2 cellular contexts compared by ENCODE assay signal in the genomic region with DNA sequence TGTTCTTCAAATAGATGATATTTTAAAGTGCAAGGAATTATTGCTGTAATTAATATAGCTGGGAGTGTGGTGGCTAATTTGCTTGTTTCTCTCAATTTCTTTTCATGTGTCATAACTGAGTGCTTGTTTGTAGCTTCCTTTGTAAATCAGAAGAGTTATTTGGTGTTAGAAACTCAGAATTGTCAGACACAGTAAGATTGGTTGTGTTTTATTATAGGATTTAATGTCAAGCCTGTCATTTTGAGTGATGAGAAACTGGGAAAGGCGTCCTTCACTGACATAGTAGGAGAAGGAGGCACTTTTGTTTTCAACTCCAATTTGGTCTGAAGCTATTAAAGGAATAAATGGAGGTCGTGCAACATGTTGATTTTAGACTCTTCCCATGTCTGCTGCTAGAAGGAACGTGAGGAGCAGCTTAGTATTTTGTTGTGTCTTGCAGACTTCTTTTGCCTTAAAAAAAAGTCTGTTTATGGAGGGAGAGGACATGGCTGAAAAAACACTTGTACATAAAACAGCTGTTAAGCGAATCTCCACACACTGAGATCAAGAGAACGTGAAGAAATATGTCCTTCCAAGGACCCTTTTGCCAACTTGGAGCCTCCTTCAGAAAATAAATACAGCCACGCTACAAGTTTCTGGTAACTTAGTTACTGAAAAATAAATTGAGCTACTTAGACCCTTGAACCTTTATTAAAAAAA.
A peak's percentile ranks its signal among the peaks of the same experiment; 100 is the strongest.
TF ChIP-seq lines count a peak whose summit lies in the region.

No MANE protein-coding gene starts in this region.

TF ChIP-seq in liver, 16 proteins besides CTCF, POLR2A, EP300 and RAD21:
- peak; percentile 30 for TF ChIP-seq NR2F2 (IDR thresholded peaks at IDR 0.05)
- no peak for TF ChIP-seq YY1 (IDR thresholded peaks at IDR 0.05)

TF ChIP-seq in HepG2, 621 proteins besides CTCF, POLR2A, EP300 and RAD21:
- TF ChIP-seq DNMT1 (CRISPR knock-in tag; IDR thresholded peaks at IDR 0.05) = no peak
- TF ChIP-seq, protein P1, sequence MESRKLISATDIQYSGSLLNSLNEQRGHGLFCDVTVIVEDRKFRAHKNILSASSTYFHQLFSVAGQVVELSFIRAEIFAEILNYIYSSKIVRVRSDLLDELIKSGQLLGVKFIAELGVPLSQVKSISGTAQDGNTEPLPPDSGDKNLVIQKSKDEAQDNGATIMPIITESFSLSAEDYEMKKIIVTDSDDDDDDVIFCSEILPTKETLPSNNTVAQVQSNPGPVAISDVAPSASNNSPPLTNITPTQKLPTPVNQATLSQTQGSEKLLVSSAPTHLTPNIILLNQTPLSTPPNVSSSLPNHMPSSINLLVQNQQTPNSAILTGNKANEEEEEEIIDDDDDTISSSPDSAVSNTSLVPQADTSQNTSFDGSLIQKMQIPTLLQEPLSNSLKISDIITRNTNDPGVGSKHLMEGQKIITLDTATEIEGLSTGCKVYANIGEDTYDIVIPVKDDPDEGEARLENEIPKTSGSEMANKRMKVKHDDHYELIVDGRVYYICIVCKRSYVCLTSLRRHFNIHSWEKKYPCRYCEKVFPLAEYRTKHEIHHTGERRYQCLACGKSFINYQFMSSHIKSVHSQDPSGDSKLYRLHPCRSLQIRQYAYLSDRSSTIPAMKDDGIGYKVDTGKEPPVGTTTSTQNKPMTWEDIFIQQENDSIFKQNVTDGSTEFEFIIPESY (CRISPR knock-in tag; IDR thresholded peaks at IDR 0.05) = no peak
- TF ChIP-seq, protein P2, sequence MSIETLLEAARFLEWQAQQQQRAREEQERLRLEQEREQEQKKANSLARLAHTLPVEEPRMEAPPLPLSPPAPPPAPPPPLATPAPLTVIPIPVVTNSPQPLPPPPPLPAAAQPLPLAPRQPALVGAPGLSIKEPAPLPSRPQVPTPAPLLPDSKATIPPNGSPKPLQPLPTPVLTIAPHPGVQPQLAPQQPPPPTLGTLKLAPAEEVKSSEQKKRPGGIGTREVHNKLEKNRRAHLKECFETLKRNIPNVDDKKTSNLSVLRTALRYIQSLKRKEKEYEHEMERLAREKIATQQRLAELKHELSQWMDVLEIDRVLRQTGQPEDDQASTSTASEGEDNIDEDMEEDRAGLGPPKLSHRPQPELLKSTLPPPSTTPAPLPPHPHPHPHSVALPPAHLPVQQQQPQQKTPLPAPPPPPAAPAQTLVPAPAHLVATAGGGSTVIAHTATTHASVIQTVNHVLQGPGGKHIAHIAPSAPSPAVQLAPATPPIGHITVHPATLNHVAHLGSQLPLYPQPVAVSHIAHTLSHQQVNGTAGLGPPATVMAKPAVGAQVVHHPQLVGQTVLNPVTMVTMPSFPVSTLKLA (IDR thresholded peaks at IDR 0.05) = no peak
- TF ChIP-seq KLF13 (CRISPR knock-in tag; IDR thresholded peaks at IDR 0.05) = no peak
- TF ChIP-seq MTF1 (CRISPR knock-in tag; IDR thresholded peaks at IDR 0.05) = no peak
- TF ChIP-seq ZNF567 (CRISPR knock-in tag; IDR thresholded peaks at IDR 0.05; ENCODE audit: borderline replicate concordance) = no peak
- TF ChIP-seq, protein P3, sequence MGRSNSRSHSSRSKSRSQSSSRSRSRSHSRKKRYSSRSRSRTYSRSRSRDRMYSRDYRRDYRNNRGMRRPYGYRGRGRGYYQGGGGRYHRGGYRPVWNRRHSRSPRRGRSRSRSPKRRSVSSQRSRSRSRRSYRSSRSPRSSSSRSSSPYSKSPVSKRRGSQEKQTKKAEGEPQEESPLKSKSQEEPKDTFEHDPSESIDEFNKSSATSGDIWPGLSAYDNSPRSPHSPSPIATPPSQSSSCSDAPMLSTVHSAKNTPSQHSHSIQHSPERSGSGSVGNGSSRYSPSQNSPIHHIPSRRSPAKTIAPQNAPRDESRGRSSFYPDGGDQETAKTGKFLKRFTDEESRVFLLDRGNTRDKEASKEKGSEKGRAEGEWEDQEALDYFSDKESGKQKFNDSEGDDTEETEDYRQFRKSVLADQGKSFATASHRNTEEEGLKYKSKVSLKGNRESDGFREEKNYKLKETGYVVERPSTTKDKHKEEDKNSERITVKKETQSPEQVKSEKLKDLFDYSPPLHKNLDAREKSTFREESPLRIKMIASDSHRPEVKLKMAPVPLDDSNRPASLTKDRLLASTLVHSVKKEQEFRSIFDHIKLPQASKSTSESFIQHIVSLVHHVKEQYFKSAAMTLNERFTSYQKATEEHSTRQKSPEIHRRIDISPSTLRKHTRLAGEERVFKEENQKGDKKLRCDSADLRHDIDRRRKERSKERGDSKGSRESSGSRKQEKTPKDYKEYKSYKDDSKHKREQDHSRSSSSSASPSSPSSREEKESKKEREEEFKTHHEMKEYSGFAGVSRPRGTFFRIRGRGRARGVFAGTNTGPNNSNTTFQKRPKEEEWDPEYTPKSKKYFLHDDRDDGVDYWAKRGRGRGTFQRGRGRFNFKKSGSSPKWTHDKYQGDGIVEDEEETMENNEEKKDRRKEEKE (IDR thresholded peaks at IDR 0.05) = no peak
